Comparison of ENCODE assay signal across 1 cellular context in genomic region chrY:2935606-2936521, GRCh38.
A peak's percentile ranks its signal among the peaks of the same experiment; 100 is the strongest.
TF ChIP-seq lines count a peak whose summit lies in the region.

No MANE protein-coding gene starts in this region.

TF ChIP-seq in HepG2, 621 proteins besides CTCF, POLR2A, EP300 and RAD21 (continued from another document and continues in another):
- peak; percentile 97 for TF ChIP-seq ZBTB14 (CRISPR knock-in tag; IDR thresholded peaks at IDR 0.05)
- TF ChIP-seq CHCHD3 (CRISPR knock-in tag; IDR thresholded peaks at IDR 0.05): no peak
- no peak for TF ChIP-seq ZNF607 (CRISPR knock-in tag; IDR thresholded peaks at IDR 0.05; ENCODE audit: borderline replicate concordance)
- peak; percentile 58 for TF ChIP-seq FOXA3 (CRISPR knock-in tag; IDR thresholded peaks at IDR 0.05)
- TF ChIP-seq EEA1 (CRISPR knock-in tag; IDR thresholded peaks at IDR 0.05; ENCODE audit: borderline replicate concordance): no peak
- TF ChIP-seq MTERF4 (CRISPR knock-in tag; IDR thresholded peaks at IDR 0.05): no peak
- TF ChIP-seq HOXA9 (CRISPR knock-in tag; IDR thresholded peaks at IDR 0.05; ENCODE audit: borderline replicate concordance): no peak
- TF ChIP-seq ZNF740 (CRISPR knock-in tag; IDR thresholded peaks at IDR 0.05): no peak
- no peak for TF ChIP-seq ZSCAN21 (CRISPR knock-in tag; IDR thresholded peaks at IDR 0.05; ENCODE audit: borderline replicate concordance)
- TF ChIP-seq HNF1B (CRISPR knock-in tag; IDR thresholded peaks at IDR 0.05): no peak
- TF ChIP-seq ZNF256 (CRISPR knock-in tag; conservative IDR thresholded peaks at IDR 0.05): no peak
- no peak for TF ChIP-seq ZFP36 (IDR thresholded peaks at IDR 0.05; ENCODE audit: borderline replicate concordance, low read depth, low read length, partially characterized antibody)
- no peak for TF ChIP-seq RXRA (CRISPR knock-in tag; IDR thresholded peaks at IDR 0.05)
- no peak for TF ChIP-seq JUN (CRISPR knock-in tag; IDR thresholded peaks at IDR 0.05)
- no peak for TF ChIP-seq PCBP1 (IDR thresholded peaks at IDR 0.05; ENCODE audit: borderline replicate concordance, low read depth, low read length)
- TF ChIP-seq RAD51 (IDR thresholded peaks at IDR 0.05; ENCODE audit: borderline replicate concordance): no peak
- TF ChIP-seq ZNF724P (CRISPR knock-in tag; IDR thresholded peaks at IDR 0.05; ENCODE audit: borderline replicate concordance): no peak
- no peak for TF ChIP-seq NCOA5 (CRISPR knock-in tag; IDR thresholded peaks at IDR 0.05)
- no peak for TF ChIP-seq MZF1 (CRISPR knock-in tag; IDR thresholded peaks at IDR 0.05; ENCODE audit: borderline replicate concordance)
- no peak for TF ChIP-seq XBP1 (CRISPR knock-in tag; IDR thresholded peaks at IDR 0.05)
- no peak for TF ChIP-seq HNF4G (IDR thresholded peaks at IDR 0.05; ENCODE audit: borderline replicate concordance, low read depth, low read length)
- no peak for TF ChIP-seq HNF4G (CRISPR knock-in tag; IDR thresholded peaks at IDR 0.05; ENCODE audit: borderline replicate concordance, low read depth)
- no peak for TF ChIP-seq CCAR2 (optimal IDR thresholded peaks at IDR 0.05; ENCODE audit: low read depth, low read length)
- TF ChIP-seq MYPOP (CRISPR knock-in tag; IDR thresholded peaks at IDR 0.05): no peak
- TF ChIP-seq KLF9 (CRISPR knock-in tag; IDR thresholded peaks at IDR 0.05; ENCODE audit: low read depth): no peak
- TF ChIP-seq E2F2 (CRISPR knock-in tag; IDR thresholded peaks at IDR 0.05; ENCODE audit: borderline replicate concordance): no peak
- TF ChIP-seq ZNF776 (CRISPR knock-in tag; IDR thresholded peaks at IDR 0.05): no peak
- no peak for TF ChIP-seq RERE (CRISPR knock-in tag; IDR thresholded peaks at IDR 0.05; ENCODE audit: low read depth)
- TF ChIP-seq ZHX1 (CRISPR knock-in tag; IDR thresholded peaks at IDR 0.05; ENCODE audit: low read depth): no peak
- no peak for TF ChIP-seq U2AF1 (optimal IDR thresholded peaks at IDR 0.05; ENCODE audit: low read depth, low read length)
- 0 out of 2 replicates have a peak, but pooled peaks have one; percentile 29 for TF ChIP-seq SMAD3 (CRISPR knock-in tag; IDR thresholded peaks at IDR 0.05)
- no peak for TF ChIP-seq REXO4 (CRISPR knock-in tag; IDR thresholded peaks at IDR 0.05; ENCODE audit: borderline replicate concordance)
- TF ChIP-seq ARID5B (CRISPR knock-in tag; IDR thresholded peaks at IDR 0.05): peak; percentile 28; the same call in 1 of the 2 replicates
